ENCODE assay signal across 10 cellular contexts in the genomic region with DNA sequence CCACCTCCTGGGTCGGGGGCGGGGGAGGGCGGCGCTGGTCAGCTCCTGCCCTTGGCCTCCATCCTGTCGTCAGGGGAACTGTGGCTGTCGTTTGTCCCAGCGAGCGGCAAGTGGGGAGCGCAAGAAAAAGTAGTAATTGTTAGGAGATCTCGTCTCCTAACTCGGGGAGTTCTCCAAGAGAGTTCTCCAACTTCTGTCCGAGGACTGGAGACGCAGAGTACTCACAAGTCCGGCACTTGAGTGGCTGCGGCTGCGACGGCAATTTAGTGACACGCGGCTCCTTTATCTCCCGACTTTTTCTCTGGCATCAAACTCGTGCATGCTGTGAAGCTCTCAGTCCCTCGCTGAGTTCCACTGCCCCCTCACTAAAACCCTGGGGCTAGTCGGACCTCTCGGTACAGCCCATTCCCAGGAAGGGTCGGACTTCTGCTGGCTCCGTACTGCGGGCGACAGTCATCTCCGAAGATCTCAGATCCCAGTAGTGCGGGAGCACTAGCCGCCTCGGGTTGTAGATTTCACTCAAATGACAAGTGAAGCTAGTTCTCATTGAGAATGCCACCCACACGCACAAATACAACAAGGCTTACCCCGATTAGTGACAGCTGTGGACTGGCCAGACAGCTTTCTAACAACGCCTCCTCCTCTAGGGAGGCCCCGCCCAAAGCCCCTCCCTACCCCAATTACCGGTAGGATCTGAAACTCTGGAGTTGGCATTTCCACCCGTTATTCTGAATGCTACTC. TPM values are rescaled to one million over a fixed set of nuclear protein-coding genes. Genes with fewer than 3 reads are reported as not detected.
DNase-seq lines count a peak whose midpoint lies in the region; ATAC-seq and TF ChIP-seq lines count a peak whose summit lies in the region.
"Had no signal": no experiment of that assay in that cellular context is flagged by ENCODE, and none has a peak within 500 bp of the region (broad histone marks: within the 10 kb centered on the region; RNA-seq: fewer than 3 reads in every experiment).

TSS of gene PGR (minus strand) at position 611 of the 741 bp plus-strand sequence. CDS start 743 bp downstream, outside the sequence.

- H3K4me2 ChIP-seq in IMR-90 (ENCODE audit: low read depth, low read length), result no peak within 1 kb of the TSS

- in situ Hi-C loops in IMR-90 (cut with MboI; ENCODE audit: low sequenced_read_pairs), result no loop called here

- H3K9me3 Mint-ChIP-seq in brain, result peaks cover 0 to 7% (median 0%) of the 10 kb centered on the region in 5 experiments

- no peak within 1 kb of the TSS for H2BK5ac ChIP-seq in IMR-90 (ENCODE audit: low read depth, low read length, poor library complexity, severe bottlenecking)

- no peak within 1 kb of the TSS for H3K18ac ChIP-seq in IMR-90 (ENCODE audit: low read depth, low read length)

- no peak for TF ChIP-seq RAD21 in IMR-90 (IDR thresholded peaks at IDR 0.05; ENCODE audit: low read length)

- H4K5ac ChIP-seq in IMR-90 (ENCODE audit: low read depth, low read length), result no peak within 1 kb of the TSS

- no peak for TF ChIP-seq POLR2A in IMR-90 (IDR thresholded peaks at IDR 0.05; ENCODE audit: low read depth, low read length)
- TF ChIP-seq POLR2A in lower leg skin (IDR thresholded peaks at IDR 0.05), result no peak

- H3K36me3 Mint-ChIP-seq in brain, result no peaks in the 10 kb centered on the region

- no peak within 1 kb of the TSS for H2AK9ac ChIP-seq in IMR-90 (replicated peaks; ENCODE audit: low read depth, low read length, poor library complexity)

- H3K56ac ChIP-seq in IMR-90 (ENCODE audit: extremely low read depth, insufficient read depth, low read length), result no peak within 1 kb of the TSS

- 5% methylated on average over 13 of the region's 38 CpGs; no CpG with 5 or more reads in 1 of the 2 experiments for WGBS in IMR-90 (ENCODE audit: extremely low coverage in 2 of 2, insufficient read length in 1 of 2), 2 experiments
- 1 to 3% methylated on average over 37 to 38 of the region's 38 CpGs for WGBS in lower leg skin, 2 donors

- H3K9ac ChIP-seq in IMR-90 (ENCODE audit: low read depth, low read length) (no peak within 1 kb of the TSS), subcutaneous abdominal adipose tissue (ENCODE audit: low read length in 5 of 5) (peak within 1 kb of the TSS in 3 of 5 donors; percentile 24 to 68 (median 30))

- no peak within 1 kb of the TSS for H4K91ac ChIP-seq in IMR-90 (ENCODE audit: insufficient read depth, low read depth, low read length)

- H4K20me1 ChIP-seq in IMR-90 (ENCODE audit: insufficient read depth, low read length), result no peaks in the 10 kb centered on the region

- no peak within 1 kb of the TSS for H2BK120ac ChIP-seq in IMR-90 (ENCODE audit: low read depth, low read length)

- H3K27me3 ChIP-seq in IMR-90 (ENCODE audit: control insufficient read depth, insufficient read depth, low read length), result peaks cover 41% of the 10 kb centered on the region
- peaks cover 0 to 17% (median 5%) of the 10 kb centered on the region in 5 donors for H3K27me3 ChIP-seq in subcutaneous abdominal adipose tissue (ENCODE audit: control insufficient read depth in 5 of 5, insufficient read depth in 4 of 5, low read length in 5 of 5)

- intact Hi-C loops in IMR-90 (cut with micrococcal nuclease), result loop anchor here (10.0 kb wide), 1 partner anchor 555 kb away; no protein-coding TSS in a partner anchor
- intact Hi-C loops in lower leg skin (cut with DNase I; ENCODE audit: low total_unique reads), result no loop called here

- H3K9me1 ChIP-seq in IMR-90 (ENCODE audit: insufficient read depth, low read length), result no peaks in the 10 kb centered on the region

- H3K4me1 ChIP-seq in IMR-90 (ENCODE audit: control insufficient read depth, insufficient read depth, low read length), result peaks cover 4% of the 10 kb centered on the region; the same call in 1 of the 2 replicates
- H3K4me1 ChIP-seq in subcutaneous abdominal adipose tissue (ENCODE audit: control insufficient read depth in 5 of 5, insufficient read depth in 5 of 5, low read length in 5 of 5), result peaks cover 0 to 31% (median 26%) of the 10 kb centered on the region in 5 donors

- ATAC-seq in IMR-90 (ENCODE audit: low read depth) (no peak), HG03378 (IDR thresholded peaks at IDR 0.05; ENCODE audit: unreplicated experiment) (no peak), GM18517 (IDR thresholded peaks at IDR 0.05; ENCODE audit: unreplicated experiment) (no peak)

- H3K36me3 ChIP-seq in IMR-90 (ENCODE audit: control insufficient read depth, insufficient read depth, low read length) (no peaks in the 10 kb centered on the region), subcutaneous abdominal adipose tissue (ENCODE audit: control insufficient read depth in 5 of 5, insufficient read depth in 5 of 5, low read length in 5 of 5) (no peaks in the 10 kb centered on the region)

- dilution Hi-C loops in IMR-90 (cut with HindIII; ENCODE audit: low sequenced_read_pairs, unreplicated experiment), result no loop called here

- peaks cover 8% of the 10 kb centered on the region for H3K9me3 ChIP-seq in IMR-90 (ENCODE audit: control insufficient read depth, insufficient read depth, low read length)
- no peaks in the 10 kb centered on the region for H3K9me3 ChIP-seq in subcutaneous abdominal adipose tissue (ENCODE audit: control insufficient read depth in 5 of 5, low read length in 5 of 5)

- H3K4ac ChIP-seq in IMR-90 (ENCODE audit: low read depth, low read length), result no peak within 1 kb of the TSS

- no peak within 1 kb of the TSS for H2AK5ac ChIP-seq in IMR-90 (ENCODE audit: low read depth, low read length)

- H3K27ac ChIP-seq in IMR-90 (ENCODE audit: insufficient read depth, low read length), result no peak within 1 kb of the TSS
- no peak within 1 kb of the TSS for H3K27ac ChIP-seq in subcutaneous abdominal adipose tissue (ENCODE audit: low read depth, low read length)

- no peak within 1 kb of the TSS for H3K4me3 ChIP-seq in IMR-90 (ENCODE audit: insufficient read depth, low read depth, low read length)
- peak within 1 kb of the TSS; percentile 34 for H3K4me3 ChIP-seq in lower leg skin (ENCODE audit: low read depth, poor library complexity, severe bottlenecking)
- peak within 1 kb of the TSS; percentile 79 to 88 (median 85) for H3K4me3 ChIP-seq in subcutaneous abdominal adipose tissue (ENCODE audit: low read depth in 1 of 5, low read length in 5 of 5)

- BruUV-seq in IMR-90 (replicated peaks; lab: Mats Ljungman, UMichigan), result no TSS peak

- H3K27me3 Mint-ChIP-seq in brain, result peaks cover 92% of the 10 kb centered on the region

- peaks cover 14% of the 10 kb centered on the region for H3K4me1 Mint-ChIP-seq in brain

- H3K23ac ChIP-seq in IMR-90 (ENCODE audit: low read depth, low read length), result no peak within 1 kb of the TSS

- CTCF ChIA-PET in IMR-90 (lab: Yijun Ruan, JAX), result interaction anchor here (0.5 kb wide), 1 partner anchor 74 kb away, joined by 3 read pairs; no protein-coding TSS in a partner anchor

- H3K4me3 Mint-ChIP-seq in brain, result peak within 1 kb of the TSS; percentile 82 to 89 (median 84)

- no peak within 1 kb of the TSS for H3K14ac ChIP-seq in IMR-90 (replicated peaks; ENCODE audit: low read depth, low read length)

- H3K27ac Mint-ChIP-seq in brain, result no peak within 1 kb of the TSS

- DNase-seq in IMR-90, result no peak
- peak; percentile 23 to 85 for DNase-seq in lower leg skin (ENCODE audit: low spot score in 2 of 2)
- no peak for DNase-seq in SW 1271 (lab: John Stamatoyannopoulos, UW)
- DNase-seq in glomerular visceral epithelial cell (ENCODE audit: extremely low spot score), result no peak
- DNase-seq: nucleus accumbens had no signal

- H2AFZ ChIP-seq in IMR-90 (replicated peaks; ENCODE audit: low read length, poor library complexity), result peak within 1 kb of the TSS; percentile 84

- TF ChIP-seq CTCF in IMR-90 (conservative IDR thresholded peaks at IDR 0.05; ENCODE audit: low read depth, low read length) (no peak), brain (conservative IDR thresholded peaks at IDR 0.05) (no peak), lower leg skin (IDR thresholded peaks at IDR 0.05) (no peak)

- POLR2A ChIA-PET in IMR-90 (lab: Charles Lee; ENCODE audit: unreplicated experiment), result no interaction called here

- H2BK15ac ChIP-seq in IMR-90 (ENCODE audit: low read depth, low read length), result no peak within 1 kb of the TSS

- no peak within 1 kb of the TSS for H2BK20ac ChIP-seq in IMR-90 (ENCODE audit: low read depth, low read length)

- no peaks in the 10 kb centered on the region for H3K79me1 ChIP-seq in IMR-90 (ENCODE audit: low read depth in 1 of 2, low read length in 2 of 2)

- no peak within 1 kb of the TSS for H4K8ac ChIP-seq in IMR-90 (ENCODE audit: low read depth in 2 of 2, low read length in 2 of 2)

TF ChIP-seq in IMR-90, 13 proteins besides CTCF, POLR2A, EP300 and RAD21 (continues in another document):
- TF ChIP-seq, protein P1, sequence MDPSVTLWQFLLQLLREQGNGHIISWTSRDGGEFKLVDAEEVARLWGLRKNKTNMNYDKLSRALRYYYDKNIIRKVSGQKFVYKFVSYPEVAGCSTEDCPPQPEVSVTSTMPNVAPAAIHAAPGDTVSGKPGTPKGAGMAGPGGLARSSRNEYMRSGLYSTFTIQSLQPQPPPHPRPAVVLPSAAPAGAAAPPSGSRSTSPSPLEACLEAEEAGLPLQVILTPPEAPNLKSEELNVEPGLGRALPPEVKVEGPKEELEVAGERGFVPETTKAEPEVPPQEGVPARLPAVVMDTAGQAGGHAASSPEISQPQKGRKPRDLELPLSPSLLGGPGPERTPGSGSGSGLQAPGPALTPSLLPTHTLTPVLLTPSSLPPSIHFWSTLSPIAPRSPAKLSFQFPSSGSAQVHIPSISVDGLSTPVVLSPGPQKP (IDR thresholded peaks at IDR 0.05; ENCODE audit: borderline replicate concordance, low read depth, low read length), result no peak
- no peak for TF ChIP-seq SMC3 (IDR thresholded peaks at IDR 0.05; ENCODE audit: low read depth, low read length)
- TF ChIP-seq RFX5 (IDR thresholded peaks at IDR 0.05; ENCODE audit: low read depth, low read length), result no peak
- TF ChIP-seq MAZ (IDR thresholded peaks at IDR 0.05; ENCODE audit: borderline replicate concordance, low read depth, low read length), result no peak
- no peak for TF ChIP-seq MXI1 (IDR thresholded peaks at IDR 0.05; ENCODE audit: borderline replicate concordance, low read depth, low read length)
- TF ChIP-seq MAFK (IDR thresholded peaks at IDR 0.05; ENCODE audit: low read depth, low read length), result no peak
- TF ChIP-seq RCOR1 (IDR thresholded peaks at IDR 0.05; ENCODE audit: insufficient replicate concordance, low read length), result no peak
- no peak for TF ChIP-seq BHLHE40 (IDR thresholded peaks at IDR 0.05; ENCODE audit: low read depth, low read length)
- TF ChIP-seq FOS (IDR thresholded peaks at IDR 0.05; ENCODE audit: low read depth, low read length), result no peak
- no peak for TF ChIP-seq CEBPB (IDR thresholded peaks at IDR 0.05; ENCODE audit: low read depth, low read length)
- TF ChIP-seq CHD1 (IDR thresholded peaks at IDR 0.05; ENCODE audit: low read depth, low read length), result no peak
- TF ChIP-seq NFE2L2 (IDR thresholded peaks at IDR 0.05; ENCODE audit: low read depth, low read length), result no peak

RNA-seq across cellular contexts. Expression of gene PGR, which starts in this region (rescaled TPM):
- total RNA-seq in IMR-90 (2012; rRNA removed) (under 0.01 TPM in 2 replicates), lower leg skin (under 1 TPM; 0.49 to 0.97 (median 0.64) TPM)
- polyA plus RNA-seq in IMR-90 (2012; rRNA removed) (not detected in 2 replicates), brain (ENCODE audit: insufficient read depth, low read depth, low replicate concordance) (not detected)
- polyA plus RNA-seq in IMR-90 (2012; cell fraction: cytosol; rRNA removed), result not detected in 2 replicates
- polyA plus RNA-seq in IMR-90 (2012; cell fraction: nucleus; rRNA removed; ENCODE audit: low replicate concordance), result not detected in 2 replicates
- total RNA-seq: SK-MEL-5 had no signal

Comparison
In these comparisons a context has a peak if more than half of its experiments do, and no peak if none do; other contexts are left out.
1. Peak in DNase-seq and H3K4me3 ChIP-seq in lower leg skin; RNA of the gene not detected or under 1 TPM.